In the genomic region with DNA sequence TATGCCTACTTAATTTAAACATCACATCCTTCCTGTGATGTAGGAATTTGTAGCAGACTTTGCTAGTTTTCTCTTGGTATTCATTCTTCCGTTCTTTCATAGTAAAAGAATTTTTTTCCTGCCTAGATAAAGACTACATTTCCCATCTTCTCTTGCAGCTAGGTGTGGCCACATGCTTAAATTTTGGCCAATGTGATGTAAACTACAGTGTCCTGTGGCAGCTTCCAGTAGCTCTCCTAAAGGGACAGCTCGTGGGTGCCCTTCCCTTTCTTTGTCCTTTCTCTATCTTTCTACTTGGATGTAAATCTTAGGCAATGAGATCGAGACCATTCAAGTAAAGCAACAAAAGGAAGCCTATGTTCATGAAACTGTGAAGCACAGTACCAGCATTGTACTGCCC, we compare ENCODE assay signal across 21 cellular contexts.
"Had no signal": no experiment of that assay in that cellular context is flagged by ENCODE, and none has a peak within 500 bp of the region (broad histone marks: within the 10 kb centered on the region; RNA-seq: fewer than 3 reads in every experiment).

No MANE protein-coding gene starts in this region.

- H3K9me3 ChIP-seq: Peyer's patch, SJCRH30 had no signal

- ATAC-seq: Right ventricle myocardium inferior had no signal

- DNase-seq: KBM-7, MV-4-11, NCI-H1048, NCI-H1105, NCI-H1417, NCI-H1436 treated with DMSO at 0.1 percent for 48 hours, NCI-H1694, NCI-H1930, NCI-H2081, NCI-H2107, NCI-H2227 treated with DMSO at 0.1 percent for 48 hours, NCI-H524, NCI-H69, NCI-H774, PC-9, Peyer's patch, SHP77 treated with DMSO at 0.1 percent for 48 hours, SJCRH30 had no signal

- H3K27ac ChIP-seq: HL-60, PC-9, Peyer's patch, SJCRH30, SK-N-MC had no signal

- H3K27me3 ChIP-seq: Peyer's patch, SJCRH30 had no signal

- H3K36me3 ChIP-seq: Peyer's patch, SJCRH30 had no signal

- H3K4me2 ChIP-seq: PC-9 had no signal

- H3K4me3 ChIP-seq: PC-9, Peyer's patch, SJCRH30, SK-N-MC had no signal

- H3K4me1 ChIP-seq: Peyer's patch, SJCRH30 had no signal

- H2AFZ ChIP-seq: PC-9 had no signal
